ENCODE assay signal across 2 cellular contexts in genomic region chr5:14155730-14156129, GRCh38.
TF ChIP-seq lines count a peak whose summit lies in the region.

No MANE protein-coding gene starts in this region.

TF ChIP-seq in SK-N-SH, 30 proteins besides CTCF, POLR2A, EP300 and RAD21:
- TF ChIP-seq ZBTB33 (IDR thresholded peaks at IDR 0.05; ENCODE audit: borderline replicate concordance, low read depth) = no peak
- TF ChIP-seq NRF1 (IDR thresholded peaks at IDR 0.05; ENCODE audit: low read depth, low read length) = no peak
- TF ChIP-seq POLR2AphosphoS5 (IDR thresholded peaks at IDR 0.05; ENCODE audit: low read depth, low read length) = no peak
- TF ChIP-seq SMC3 (IDR thresholded peaks at IDR 0.05; ENCODE audit: low read depth, low read length) = no peak
- no peak for TF ChIP-seq MXI1 (IDR thresholded peaks at IDR 0.05; ENCODE audit: low read depth, low read length)
- TF ChIP-seq NFIC (IDR thresholded peaks at IDR 0.05; ENCODE audit: borderline replicate concordance) = no peak
- TF ChIP-seq TCF12 (IDR thresholded peaks at IDR 0.05) = no peak
- TF ChIP-seq SIN3A (IDR thresholded peaks at IDR 0.05; ENCODE audit: borderline replicate concordance, low read depth, low read length) = no peak

TF ChIP-seq in SK-N-SH treated with all-trans-retinoic acid at 6 μM for 48 hours, 23 proteins besides CTCF, POLR2A, EP300 and RAD21 (continued from another document):
- no peak for TF ChIP-seq TSHZ2 (CRISPR knock-in tag; IDR thresholded peaks at IDR 0.05)
- no peak for TF ChIP-seq PATZ1 (CRISPR knock-in tag; IDR thresholded peaks at IDR 0.05; ENCODE audit: borderline replicate concordance)
- no peak for TF ChIP-seq CSDC2 (CRISPR knock-in tag; IDR thresholded peaks at IDR 0.05)
- TF ChIP-seq RARB (CRISPR knock-in tag; IDR thresholded peaks at IDR 0.05) = no peak
- no peak for TF ChIP-seq POU6F1 (CRISPR knock-in tag; IDR thresholded peaks at IDR 0.05; ENCODE audit: borderline replicate concordance, low read depth)
- no peak for TF ChIP-seq GLIS3 (CRISPR knock-in tag; IDR thresholded peaks at IDR 0.05)
- no peak for TF ChIP-seq SNAI2 (CRISPR knock-in tag; IDR thresholded peaks at IDR 0.05)
- no peak for TF ChIP-seq ARNTL (CRISPR knock-in tag; IDR thresholded peaks at IDR 0.05; ENCODE audit: borderline replicate concordance, low read depth)
- TF ChIP-seq OSR1 (CRISPR knock-in tag; IDR thresholded peaks at IDR 0.05) = no peak
- TF ChIP-seq ZC3H10 (CRISPR knock-in tag; IDR thresholded peaks at IDR 0.05) = no peak
- TF ChIP-seq ISL1 (CRISPR knock-in tag; IDR thresholded peaks at IDR 0.05) = no peak
- TF ChIP-seq ZFP3 (CRISPR knock-in tag; IDR thresholded peaks at IDR 0.05) = no peak
- TF ChIP-seq ZNF8 (CRISPR knock-in tag; IDR thresholded peaks at IDR 0.05) = no peak
- no peak for TF ChIP-seq CREB5 (CRISPR knock-in tag; IDR thresholded peaks at IDR 0.05; ENCODE audit: low read depth)
